In genomic region chr17:77668518-77668917, GRCh38 we compare ENCODE assay signal across 1 cellular context.
TF ChIP-seq lines count a peak whose summit lies in the region.

No MANE protein-coding gene starts in this region.

TF ChIP-seq in K562, 482 proteins besides CTCF, POLR2A, EP300 and RAD21 (continued from another document):
- TF ChIP-seq ZNF280A (IDR thresholded peaks at IDR 0.05; ENCODE audit: low read depth, partially characterized antibody) = peak; percentile 74
- TF ChIP-seq TRIM24 (IDR thresholded peaks at IDR 0.05) = 0 out of 4 replicates have a peak, but pooled peaks of 1 of the 2 experiments have one; percentile 11
- TF ChIP-seq ZNF263 (CRISPR knock-in tag; IDR thresholded peaks at IDR 0.05; ENCODE audit: borderline replicate concordance) = no peak
- no peak for TF ChIP-seq HNRNPL (IDR thresholded peaks at IDR 0.05; ENCODE audit: low read depth, low read length)
- TF ChIP-seq EHMT2 (IDR thresholded peaks at IDR 0.05) = 0 out of 2 replicates have a peak, but pooled peaks have one; percentile 40
- peak; percentile 93 for TF ChIP-seq TRIM28 (IDR thresholded peaks at IDR 0.05)
- TF ChIP-seq ILF3 (IDR thresholded peaks at IDR 0.05; ENCODE audit: borderline replicate concordance) = no peak
- peak in 1 of 2 experiments; percentile 70; a peak in 1 of 3 replicates for TF ChIP-seq CBX3 (IDR thresholded peaks at IDR 0.05; ENCODE audit: borderline replicate concordance in 1 of 2, low read length in 2 of 2)
- TF ChIP-seq NBN (IDR thresholded peaks at IDR 0.05; ENCODE audit: low read depth) = 0 out of 2 replicates have a peak, but pooled peaks have one; percentile 35
- TF ChIP-seq CTCFL (IDR thresholded peaks at IDR 0.05; ENCODE audit: borderline replicate concordance, insufficient read depth, low read depth, low read length, poor library complexity, severe bottlenecking) = no peak
